In the genomic region with DNA sequence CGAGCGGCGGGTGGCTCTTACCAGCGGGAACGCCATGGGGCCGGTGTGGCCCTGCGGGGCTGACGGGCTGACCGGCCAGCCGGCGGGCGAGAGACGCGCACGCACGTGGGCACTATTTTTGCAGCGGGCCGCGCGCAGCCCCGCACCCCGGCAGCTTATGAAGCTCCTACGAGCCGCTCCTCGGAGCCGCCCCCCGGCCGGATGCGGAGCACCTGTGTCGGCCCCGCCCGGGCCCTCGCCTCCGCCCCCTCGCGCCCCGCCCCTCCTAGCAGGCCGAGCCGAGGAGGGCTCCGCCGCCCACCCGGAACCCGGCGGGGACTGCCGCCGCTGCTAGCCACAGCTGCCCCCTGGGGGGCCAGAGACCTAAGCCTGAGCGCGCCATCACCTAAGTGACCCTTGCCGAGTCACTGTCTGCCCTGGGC, we compare ENCODE assay signal across 8 cellular contexts. TPM values are rescaled to one million over a fixed set of nuclear protein-coding genes. Genes with fewer than 3 reads are reported as not detected.
A peak's percentile ranks its signal among the peaks of the same experiment; 100 is the strongest.
DNase-seq lines count a peak whose midpoint lies in the region; ATAC-seq and TF ChIP-seq lines count a peak whose summit lies in the region.

No MANE protein-coding gene starts in this region.

- in situ Hi-C loops in Panc1 (cut with HindIII; ENCODE audit: low pct_unique_long_range_greater_than_20kb, low sequenced_read_pairs) (no loop called here), mammary epithelial cell (cut with MboI; ENCODE audit: low sequenced_read_pairs in 2 of 2) (no loop called here)

- H2BK120ac ChIP-seq in mesenchymal stem cell (ENCODE audit: low read depth, low read length) = no peak overlapping the region

- H3K18ac ChIP-seq in mesenchymal stem cell (ENCODE audit: low read depth in 1 of 2, low read length in 2 of 2) = peak overlapping the region in 1 of 2 experiments; percentile 33

- no peaks in the 10 kb centered on the region for H3K79me1 ChIP-seq in mesenchymal stem cell (replicated peaks; ENCODE audit: low read length, poor library complexity, severe bottlenecking)

- H3K27ac ChIP-seq in Panc1 (ENCODE audit: low read length) (peak overlapping the region; percentile 71; the same call in 1 of the 2 replicates), mammary epithelial cell (ENCODE audit: insufficient read depth, low read depth, low read length) (no peak overlapping the region), mesenchymal stem cell (ENCODE audit: low read length, poor library complexity, severe bottlenecking) (no peak overlapping the region)

- H3K27me3 ChIP-seq in Panc1 (ENCODE audit: control insufficient read depth, insufficient read depth, low read length) (no peaks in the 10 kb centered on the region), mammary epithelial cell (ENCODE audit: insufficient read depth, low read length) (peaks cover 29% of the 10 kb centered on the region), mesenchymal stem cell (ENCODE audit: control insufficient read depth in 1 of 2, insufficient read depth in 1 of 2, low read length in 2 of 2) (peaks cover 0 to 66% of the 10 kb centered on the region in 2 experiments)

- TF ChIP-seq CTCF in GM12864 (IDR thresholded peaks at IDR 0.05; ENCODE audit: low read depth, low read length, missing control alignments) (no peak), Panc1 (IDR thresholded peaks at IDR 0.05) (no peak), mammary epithelial cell (conservative IDR thresholded peaks at IDR 0.05 in 1 of 2, IDR thresholded peaks at IDR 0.05 in 1 of 2; ENCODE audit: extremely low read depth in 1 of 2, insufficient read depth in 1 of 2, low read depth in 1 of 2, low read length in 2 of 2) (no peak)

- H3K23ac ChIP-seq in mesenchymal stem cell (ENCODE audit: low read length in 2 of 2) = no peak overlapping the region

- H3K36me3 ChIP-seq in Panc1 (ENCODE audit: control insufficient read depth, insufficient read depth, low read length) (no peaks in the 10 kb centered on the region), mammary epithelial cell (ENCODE audit: insufficient read depth, low read length) (no peaks in the 10 kb centered on the region), mesenchymal stem cell (ENCODE audit: control insufficient read depth in 1 of 2, insufficient read depth in 2 of 2, low read depth in 1 of 2, low read length in 2 of 2) (no peaks in the 10 kb centered on the region)

- H4K91ac ChIP-seq in mesenchymal stem cell (ENCODE audit: low read length) = peak overlapping the region; percentile 27

- no peak overlapping the region for H2AK5ac ChIP-seq in mesenchymal stem cell (ENCODE audit: low read length, severe bottlenecking)

- CTCF ChIA-PET in Panc1 (lab: Charles Lee) = no interaction called here
- CTCF ChIA-PET in mammary epithelial cell (lab: Charles Lee; ENCODE audit: low non-redundant PET) = no interaction called here

- no peak overlapping the region for H4K8ac ChIP-seq in mesenchymal stem cell (ENCODE audit: low read length)

- BruUV-seq in Panc1 (replicated peaks; lab: Mats Ljungman, UMichigan) (no TSS peak), mammary epithelial cell (replicated peaks; lab: Mats Ljungman, UMichigan) (no TSS peak)

- H4K20me1 ChIP-seq in mammary epithelial cell (ENCODE audit: insufficient read depth, low read length) = no peaks in the 10 kb centered on the region

- ATAC-seq in Panc1 (peak; percentile 86), GM18861 (IDR thresholded peaks at IDR 0.05; ENCODE audit: unreplicated experiment) (no peak)

- H3K4me2 ChIP-seq in mammary epithelial cell (ENCODE audit: insufficient read depth, low read depth, low read length) (peak overlapping the region; percentile 88), mesenchymal stem cell (ENCODE audit: low read length, poor library complexity, severe bottlenecking) (peak overlapping the region; percentile 97)

- no peaks in the 10 kb centered on the region for H3K79me2 ChIP-seq in mammary epithelial cell (ENCODE audit: insufficient read depth, low read length)

- peak overlapping the region; percentile 55 for H3K4me3 ChIP-seq in GM12864 (ENCODE audit: low read depth, low read length)
- peak overlapping the region; percentile 51 to 57 for H3K4me3 ChIP-seq in Panc1 (ENCODE audit: low read depth in 2 of 2, low read length in 2 of 2)
- H3K4me3 ChIP-seq in mammary epithelial cell (replicated peaks in 1 of 3; ENCODE audit: insufficient read depth in 1 of 3, low read depth in 2 of 3, low read length in 3 of 3) = peak overlapping the region; percentile 10 to 43 (median 22)
- peak overlapping the region; percentile 55 to 76 for H3K4me3 ChIP-seq in mesenchymal stem cell (ENCODE audit: insufficient read depth in 1 of 2, low read depth in 1 of 2, low read length in 2 of 2)

- H2AFZ ChIP-seq in mammary epithelial cell (ENCODE audit: low read depth, low read length) (peak overlapping the region; percentile 84), mesenchymal stem cell (ENCODE audit: low read depth, low read length) (no peak overlapping the region)

- DNase-seq in GM12864 (ENCODE audit: low read depth) (no peak), Panc1 (ENCODE audit: low read depth, low spot score) (no peak), mammary epithelial cell (no peak), mesenchymal stem cell (no peak), SW 1271 (lab: John Stamatoyannopoulos, UW) (no peak), DMS153 (lab: John Stamatoyannopoulos, UW) (no peak)
- DNase-seq in stimulated activated CD8-positive, alpha-beta memory T cell treated with anti-CD3 and anti-CD28 coated beads, Interleukin-7, amount 100 ng/mL, for 24 hours (ENCODE audit: low read depth) = peak; percentile 24

- no peak overlapping the region for H2BK5ac ChIP-seq in mesenchymal stem cell (ENCODE audit: low read depth, low read length, poor library complexity, severe bottlenecking)

- no peak overlapping the region for H3K9ac ChIP-seq in mammary epithelial cell (ENCODE audit: insufficient read depth, low read length)
- H3K9ac ChIP-seq in mesenchymal stem cell (ENCODE audit: low read length) = peak overlapping the region; percentile 74

- dilution Hi-C loops in mammary epithelial cell (cut with HindIII; ENCODE audit: low sequenced_read_pairs) = no loop called here

- H3K4me1 ChIP-seq in Panc1 (ENCODE audit: control insufficient read depth, insufficient read depth, low read length) (peaks cover 33% of the 10 kb centered on the region), mammary epithelial cell (ENCODE audit: insufficient read depth, low read length) (peaks cover 12% of the 10 kb centered on the region), mesenchymal stem cell (ENCODE audit: control insufficient read depth, insufficient read depth, low read depth, low read length) (peaks cover 19% of the 10 kb centered on the region)

- no peak overlapping the region for H3K4ac ChIP-seq in mesenchymal stem cell (ENCODE audit: low read depth in 1 of 2, low read length in 2 of 2)

- WGBS in mammary epithelial cell (ENCODE audit: low coverage, missing lambda C conversion rate) = no CpG with 5 or more reads among the region's 49 CpGs
- WGBS in mesenchymal stem cell = 1% methylated on average over 49 of the region's 49 CpGs

- no peak overlapping the region for H3K14ac ChIP-seq in mesenchymal stem cell (ENCODE audit: low read length in 2 of 2)

- POLR2A ChIA-PET in Panc1 (lab: Charles Lee) = no interaction called here

- no peak overlapping the region for H2BK15ac ChIP-seq in mesenchymal stem cell (ENCODE audit: low read depth, poor library complexity, severe bottlenecking)

- no peaks in the 10 kb centered on the region for H3K9me3 ChIP-seq in Panc1 (ENCODE audit: control insufficient read depth, insufficient read depth, low read depth, low read length)
- H3K9me3 ChIP-seq in mammary epithelial cell (replicated peaks; ENCODE audit: insufficient read depth, low read length) = no peaks in the 10 kb centered on the region
- H3K9me3 ChIP-seq in mesenchymal stem cell (ENCODE audit: control insufficient read depth, low read length) = no peaks in the 10 kb centered on the region

- H2BK12ac ChIP-seq in mesenchymal stem cell (ENCODE audit: low read length in 2 of 2) = no peak overlapping the region

- intact Hi-C loops in Panc1 (cut with micrococcal nuclease; ENCODE audit: unreplicated experiment) = no loop called here
- intact Hi-C loops in mammary epithelial cell (cut with micrococcal nuclease) = loop anchor here (5.0 to 10.0 kb wide), 2 partner anchors 57 to 164 kb away; a partner anchor contains a TSS

RNA-seq across cellular contexts. Expression of a gene that starts 0.7 kb away (rescaled TPM):
- total RNA-seq in Panc1 (2021; ENCODE audit: unreplicated experiment) = 19.5 TPM
- polyA plus RNA-seq in Panc1 (2012; ENCODE audit: insufficient read length) = 17.0 TPM
- total RNA-seq in mammary epithelial cell = 1 to 10 TPM in 1 of 2 donors, under 1 TPM in 1; 0.38 to 8.7 TPM
- 0.37 TPM for polyA plus RNA-seq in mammary epithelial cell
- polyA minus RNA-seq in mammary epithelial cell = not detected
- 0.80 TPM for polyA plus RNA-seq in mesenchymal stem cell (2013, experiment 1 of 2)
- 0.73 TPM for polyA plus RNA-seq in mesenchymal stem cell (2013, experiment 2 of 2)
